16 cellular contexts compared by ENCODE assay signal in genomic region chr2:146238254-146238961, GRCh38.
DNase-seq lines count a peak whose midpoint lies in the region; ATAC-seq and TF ChIP-seq lines count a peak whose summit lies in the region.
"Had no signal": no experiment of that assay in that cellular context is flagged by ENCODE, and none has a peak within 500 bp of the region (broad histone marks: within the 10 kb centered on the region; RNA-seq: fewer than 3 reads in every experiment).

No MANE protein-coding gene starts in this region.

- TF ChIP-seq CTCF in left ventricle myocardium inferior (IDR thresholded peaks at IDR 0.05; ENCODE audit: borderline replicate concordance) (no peak), choroid plexus epithelial cell (conservative IDR thresholded peaks at IDR 0.05; ENCODE audit: low read depth, low read length) (no peak), mesothelial cell of epicardium (IDR thresholded peaks at IDR 0.05; ENCODE audit: unreplicated experiment) (no peak)

- H3K27me3 Mint-ChIP-seq in mesothelial cell of epicardium (ENCODE audit: low read depth) = no peaks in the 10 kb centered on the region
- H3K27me3 Mint-ChIP-seq: CD4-positive, CD25-positive, alpha-beta regulatory T cell had no signal

- peak overlapping the region; percentile 43 for H3K27ac Mint-ChIP-seq in mesothelial cell of epicardium
- H3K27ac Mint-ChIP-seq: CD4-positive, CD25-positive, alpha-beta regulatory T cell had no signal

- peak overlapping the region; percentile 44 for H3K27ac ChIP-seq in left ventricle myocardium inferior (replicated peaks)

- no peak overlapping the region for H3K4me3 Mint-ChIP-seq in mesothelial cell of epicardium
- H3K4me3 Mint-ChIP-seq: CD4-positive, CD25-positive, alpha-beta regulatory T cell had no signal

- H3K4me1 Mint-ChIP-seq in mesothelial cell of epicardium = peaks cover 22% of the 10 kb centered on the region
- H3K4me1 Mint-ChIP-seq: CD4-positive, CD25-positive, alpha-beta regulatory T cell had no signal

- H3K4me1 ChIP-seq in left ventricle myocardium inferior = no peaks in the 10 kb centered on the region

- no peaks in the 10 kb centered on the region for H3K36me3 ChIP-seq in left ventricle myocardium inferior
- H3K36me3 ChIP-seq: MG63 had no signal

- no peaks in the 10 kb centered on the region for H3K9me3 ChIP-seq in left ventricle myocardium inferior (replicated peaks)
- H3K9me3 ChIP-seq: MG63 had no signal

- ATAC-seq in HG02610 (IDR thresholded peaks at IDR 0.05; ENCODE audit: unreplicated experiment) (no peak), HG02870 (IDR thresholded peaks at IDR 0.05; ENCODE audit: unreplicated experiment) (no peak)
- ATAC-seq: PC-3 had no signal

- DNase-seq in left ventricle myocardium inferior = no peak
- DNase-seq in cardiac septum (ENCODE audit: low spot score) = no peak
- peak; percentile 40 for DNase-seq in choroid plexus epithelial cell (ENCODE audit: low read depth)
- DNase-seq in mesothelial cell of epicardium (ENCODE audit: low spot score in 2 of 2, unreplicated experiment in 2 of 2) = no peak
- no peak for DNase-seq in NCI-H345 treated with DMSO at 0.1 percent for 48 hours (lab: John Stamatoyannopoulos, UW; ENCODE audit: unreplicated experiment)
- DNase-seq in DMS79 treated with DMSO at 0.1 percent for 48 hours (lab: John Stamatoyannopoulos, UW) = no peak
- DNase-seq: CD4-positive, CD25-positive, alpha-beta regulatory T cell; DMS53; MG63; NCI-H1092 treated with DMSO at 0.1 percent for 48 hours; NCI-H1694 treated with DMSO at 0.1 percent for 48 hours; NCI-H446; PC-3 had no signal

- intact Hi-C loops in left ventricle myocardium inferior (cut with micrococcal nuclease) = no loop called here
- intact Hi-C loops in cardiac septum (cut with DNase I) = no loop called here

- no peaks in the 10 kb centered on the region for H3K9me3 Mint-ChIP-seq in mesothelial cell of epicardium

- no peaks in the 10 kb centered on the region for H3K36me3 Mint-ChIP-seq in mesothelial cell of epicardium
- H3K36me3 Mint-ChIP-seq: CD4-positive, CD25-positive, alpha-beta regulatory T cell had no signal

- H3K27me3 ChIP-seq in left ventricle myocardium inferior (ENCODE audit: low read depth) = no peaks in the 10 kb centered on the region
- H3K27me3 ChIP-seq: MG63 had no signal

- H3K4me3 ChIP-seq in left ventricle myocardium inferior (no peak overlapping the region), choroid plexus epithelial cell (ENCODE audit: low read depth, low read length) (no peak overlapping the region)
- H3K4me3 ChIP-seq: GM12878, MG63 had no signal
